Comparison of ENCODE assay signal across 8 cellular contexts in the genomic region with DNA sequence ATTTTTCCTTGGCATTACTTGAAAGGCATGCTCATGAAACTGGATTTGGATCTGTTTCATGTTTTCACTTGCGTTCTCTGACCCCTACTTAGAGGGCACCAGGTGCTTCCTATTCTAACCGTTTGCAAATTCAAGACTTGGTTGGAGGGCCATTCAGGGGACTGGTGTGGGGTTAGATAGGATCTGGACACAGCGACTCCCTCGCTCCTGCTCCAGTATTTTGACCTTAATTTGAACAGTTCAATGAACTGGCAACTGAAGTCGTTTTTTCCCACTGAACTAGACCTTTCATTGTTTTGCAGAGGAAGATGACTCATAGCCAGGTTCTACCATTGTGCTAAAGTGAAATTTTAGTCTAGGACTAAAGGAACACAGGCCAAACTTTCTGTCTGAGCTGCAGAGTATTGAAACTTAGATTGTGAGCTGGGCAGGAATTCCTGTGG.
A peak's percentile ranks its signal among the peaks of the same experiment; 100 is the strongest.
DNase-seq lines count a peak whose midpoint lies in the region; ATAC-seq and TF ChIP-seq lines count a peak whose summit lies in the region.

No MANE protein-coding gene starts in this region.

- peak overlapping the region in 9 of 59 donors; percentile 0 to 22 (median 7) for H3K27ac ChIP-seq in dorsolateral prefrontal cortex

- H3K36me3 Mint-ChIP-seq in nephron progenitor cell (ENCODE audit: low read depth), result peaks cover 29% of the 10 kb centered on the region

- H3K4me3 ChIP-seq in NB4 (ENCODE audit: low read depth, low read length) (peak overlapping the region; percentile 41), choroid plexus epithelial cell (ENCODE audit: low read depth, low read length) (no peak overlapping the region), dorsolateral prefrontal cortex (no peak overlapping the region)

- ATAC-seq in GM21786 (IDR thresholded peaks at IDR 0.05; ENCODE audit: unreplicated experiment), result peak; percentile 45

- H3K9me3 Mint-ChIP-seq in nephron progenitor cell, result peaks cover 8% of the 10 kb centered on the region

- H3K27me3 ChIP-seq in dorsolateral prefrontal cortex, result no peaks in the 10 kb centered on the region

- H3K4me3 Mint-ChIP-seq in nephron progenitor cell, result no peak overlapping the region

- DNase-seq in DMS53 (lab: John Stamatoyannopoulos, UW) (peak; percentile 48), NB4 (ENCODE audit: low read depth) (peak; percentile 91), choroid plexus epithelial cell (ENCODE audit: low read depth) (peak; percentile 67), nephron progenitor cell (no peak), SKM-1 treated with dmso at 0.1 percent for 144 hours (lab: John Stamatoyannopoulos, UW; ENCODE audit: unreplicated experiment) (no peak), NCI-H1092 treated with DMSO at 0.1 percent for 48 hours (lab: John Stamatoyannopoulos, UW) (no peak), dorsolateral prefrontal cortex (no peak)

- no peak for TF ChIP-seq POLR2A in NB4 (IDR thresholded peaks at IDR 0.05; ENCODE audit: extremely low read depth, insufficient read length)

- no peak for TF ChIP-seq CTCF in NB4 (IDR thresholded peaks at IDR 0.05; ENCODE audit: low read depth, low read length)
- no peak for TF ChIP-seq CTCF in choroid plexus epithelial cell (conservative IDR thresholded peaks at IDR 0.05; ENCODE audit: low read depth, low read length)
- no peak for TF ChIP-seq CTCF in nephron progenitor cell (IDR thresholded peaks at IDR 0.05)
- no peak for TF ChIP-seq CTCF in dorsolateral prefrontal cortex (IDR thresholded peaks at IDR 0.05 in 54 of 56, conservative IDR thresholded peaks at IDR 0.05 in 2 of 56; ENCODE audit: low read depth in 1 of 56, partially characterized antibody in 56 of 56)

- peak overlapping the region; percentile 80 for H3K27ac Mint-ChIP-seq in nephron progenitor cell

- H3K4me1 Mint-ChIP-seq in nephron progenitor cell, result peaks cover 58% of the 10 kb centered on the region

- intact Hi-C loops in dorsolateral prefrontal cortex (cut with DNase I), result no loop called here

- H3K27me3 Mint-ChIP-seq in nephron progenitor cell (ENCODE audit: low read depth, poor library complexity), result peaks cover 2% of the 10 kb centered on the region

Comparison
In these comparisons a context has a peak if more than half of its experiments do, and no peak if none do; other contexts are left out.
1. DNase-seq: peak in DMS53 (single experiment), NB4 (single experiment) and choroid plexus epithelial cell (single experiment); none in nephron progenitor cell (single experiment), SKM-1 treated with dmso at 0.1 percent for 144 hours (single experiment), NCI-H1092 treated with DMSO at 0.1 percent for 48 hours (single experiment) and dorsolateral prefrontal cortex (0 of 10).